ENCODE assay signal across 8 cellular contexts in the genomic region with DNA sequence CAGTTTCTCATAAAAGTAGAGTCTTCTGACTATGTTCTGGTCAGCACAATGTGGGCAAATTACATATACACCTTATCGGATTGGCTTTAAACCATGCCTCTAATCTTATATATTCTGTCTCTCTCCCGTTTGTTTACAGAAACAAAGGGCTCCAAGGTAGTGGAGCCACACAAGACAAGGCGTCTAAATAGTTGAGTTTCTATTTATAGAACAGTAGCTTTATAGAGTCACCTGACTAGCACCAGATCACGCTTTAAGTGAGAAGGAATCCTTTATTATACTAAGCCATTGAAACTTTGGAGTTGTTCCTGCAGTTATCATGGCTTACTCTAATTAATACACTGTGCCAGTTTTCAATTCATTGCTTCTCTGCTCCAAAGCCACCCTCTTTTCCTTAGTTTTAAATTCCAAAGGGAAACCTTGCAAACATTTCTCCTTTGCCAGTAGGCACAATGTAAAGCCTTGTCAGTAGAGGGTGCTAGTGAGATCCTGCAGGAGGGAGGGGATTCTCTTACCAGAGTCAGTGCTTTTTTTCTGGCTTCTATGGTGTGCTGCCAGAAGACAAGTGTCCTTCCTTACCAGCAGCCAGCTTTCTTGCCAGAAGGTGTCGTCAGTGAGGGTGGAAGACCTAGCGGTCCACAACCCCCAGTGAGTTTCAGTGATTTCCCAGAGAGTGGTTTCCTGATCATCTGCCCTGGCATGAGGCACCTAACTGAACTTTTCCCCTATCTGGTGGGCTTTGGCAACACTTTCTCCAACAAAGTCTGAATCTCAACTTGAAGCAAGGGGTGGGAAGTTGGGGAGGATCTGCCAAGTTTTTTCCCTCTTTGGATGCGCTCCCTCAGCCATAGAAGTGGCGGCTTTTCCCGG.
DNase-seq lines count a peak whose midpoint lies in the region; ATAC-seq, FAIRE-seq and TF ChIP-seq lines count a peak whose summit lies in the region.

No MANE protein-coding gene starts in this region.

- 79% methylated on average over 9 of the region's 9 CpGs for WGBS in prostate gland

- no peaks in the 10 kb centered on the region for H3K4me1 Mint-ChIP-seq in T-helper 17 cell

- no peak overlapping the region for H3K4me2 ChIP-seq in KMS-11

- no peak overlapping the region for H3K27ac Mint-ChIP-seq in T-helper 17 cell

- DNase-seq in AG08396 (ENCODE audit: low spot score) (peak; percentile 21), GM03348 (ENCODE audit: low spot score) (peak; percentile 11), H54 (ENCODE audit: insufficient read length, low spot score) (peak; percentile 3), T-helper 17 cell (peak in 1 of 3 donors; percentile 8), epithelial cell of proximal tubule (ENCODE audit: low read depth) (peak; percentile 85), renal cortical epithelial cell (ENCODE audit: low read depth) (peak; percentile 88), prostate gland (ENCODE audit: low spot score) (no peak)

- no peaks in the 10 kb centered on the region for H4K20me1 ChIP-seq in KMS-11 (ENCODE audit: insufficient read depth)

- TF ChIP-seq POLR2A in H54 (IDR thresholded peaks at IDR 0.05; ENCODE audit: low read depth, low read length) (no peak), prostate gland (IDR thresholded peaks at IDR 0.05) (no peak)

- H3K4me3 Mint-ChIP-seq in T-helper 17 cell = no peak overlapping the region

- TF ChIP-seq CTCF in KMS-11 (conservative IDR thresholded peaks at IDR 0.05; ENCODE audit: low read depth, low read length) = peak; percentile 35; the same call in 1 of the 2 replicates
- TF ChIP-seq CTCF in epithelial cell of proximal tubule (conservative IDR thresholded peaks at IDR 0.05; ENCODE audit: low read depth, low read length) = peak; percentile 96
- no peak for TF ChIP-seq CTCF in prostate gland (IDR thresholded peaks at IDR 0.05)

- no peaks in the 10 kb centered on the region for H3K4me1 ChIP-seq in KMS-11 (ENCODE audit: low read depth, poor library complexity, severe bottlenecking)
- H3K4me1 ChIP-seq in prostate gland (replicated peaks) = no peaks in the 10 kb centered on the region

- H3K27me3 ChIP-seq in KMS-11 (ENCODE audit: insufficient read depth, low read depth) (no peaks in the 10 kb centered on the region), prostate gland (replicated peaks; ENCODE audit: insufficient read depth) (no peaks in the 10 kb centered on the region)

- no peaks in the 10 kb centered on the region for H3K79me2 ChIP-seq in KMS-11 (ENCODE audit: insufficient read depth, low read depth)

- H3K36me3 ChIP-seq in KMS-11 (ENCODE audit: insufficient read depth) = no peaks in the 10 kb centered on the region
- H3K36me3 ChIP-seq in prostate gland = no peaks in the 10 kb centered on the region

- H3K9ac ChIP-seq in KMS-11 = no peak overlapping the region

- intact Hi-C loops in prostate gland (cut with DNase I) = no loop called here

- H3K4me3 ChIP-seq in KMS-11 (IDR thresholded peaks at IDR 0.05; ENCODE audit: insufficient read depth, low read depth, low read length) = no peak overlapping the region
- no peak overlapping the region for H3K4me3 ChIP-seq in epithelial cell of proximal tubule (ENCODE audit: low read depth, low read length)
- H3K4me3 ChIP-seq in prostate gland = no peak overlapping the region

- no peak overlapping the region for H3K27ac ChIP-seq in KMS-11
- H3K27ac ChIP-seq in prostate gland = no peak overlapping the region

- H3K36me3 Mint-ChIP-seq in T-helper 17 cell (ENCODE audit: low read depth) = no peaks in the 10 kb centered on the region

- H2AFZ ChIP-seq in KMS-11 (ENCODE audit: low read depth) = no peak overlapping the region

- H3K9me3 ChIP-seq in T-helper 17 cell (ENCODE audit: control insufficient read depth, low read length, poor library complexity, severe bottlenecking) = no peaks in the 10 kb centered on the region
- no peaks in the 10 kb centered on the region for H3K9me3 ChIP-seq in prostate gland

- peaks cover 6% of the 10 kb centered on the region for H3K27me3 Mint-ChIP-seq in T-helper 17 cell

- no peak for FAIRE-seq in H54 (lab: Jason Lieb, UNC)

- peak; percentile 75 for ATAC-seq in T-helper 17 cell

Comparison
In these comparisons a context has a peak if more than half of its experiments do, and no peak if none do; other contexts are left out.
1. CTCF ChIP-seq: peak in KMS-11 (single experiment) and epithelial cell of proximal tubule (single experiment); none in prostate gland (0 of 4).